24 cellular contexts compared by ENCODE assay signal in the genomic region with DNA sequence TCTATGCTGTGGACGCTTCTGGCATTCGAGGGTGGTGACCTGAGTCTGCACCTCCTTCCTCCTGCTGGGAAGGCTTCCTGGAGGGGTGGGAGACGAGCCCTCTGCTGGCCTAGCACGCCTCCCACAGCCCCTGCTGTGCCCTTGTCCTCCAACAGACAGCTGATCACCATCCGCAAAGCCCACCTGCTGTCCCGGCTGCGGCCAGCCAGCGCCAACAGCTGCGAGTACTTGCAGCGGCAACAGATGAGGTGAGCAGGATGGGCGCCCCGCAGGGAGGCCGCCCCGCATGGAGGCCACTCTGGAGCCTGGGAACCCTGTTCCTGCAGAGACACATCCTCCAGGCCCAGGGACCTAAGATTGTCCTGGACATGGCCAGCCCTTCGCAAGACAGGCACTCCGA. TPM values are rescaled to one million over a fixed set of nuclear protein-coding genes. Genes with fewer than 3 reads are reported as not detected.
DNase-seq lines count a peak whose midpoint lies in the region; ATAC-seq and TF ChIP-seq lines count a peak whose summit lies in the region.
"Had no signal": no experiment of that assay in that cellular context is flagged by ENCODE, and none has a peak within 500 bp of the region (broad histone marks: within the 10 kb centered on the region; RNA-seq: fewer than 3 reads in every experiment).

No MANE protein-coding gene starts in this region.

- no peaks in the 10 kb centered on the region for H3K27me3 ChIP-seq in GM23338 (ENCODE audit: insufficient read depth)
- H3K27me3 ChIP-seq in neural progenitor cell: no peaks in the 10 kb centered on the region
- H3K27me3 ChIP-seq: left lung, upper lobe of right lung had no signal

- H3K27ac ChIP-seq in GM23338 (ENCODE audit: low read depth) (no peak overlapping the region), neural progenitor cell (no peak overlapping the region)
- H3K27ac ChIP-seq: gastrocnemius medialis, HL-60, left lung, sigmoid colon, upper lobe of right lung, VCaP had no signal

- H4K20me1 ChIP-seq in GM23338 (replicated peaks; ENCODE audit: insufficient read depth) (no peaks in the 10 kb centered on the region), neural progenitor cell (ENCODE audit: low read depth) (no peaks in the 10 kb centered on the region)

- H3K36me3 ChIP-seq in GM23338 (ENCODE audit: insufficient read depth): no peaks in the 10 kb centered on the region
- H3K36me3 ChIP-seq in neural progenitor cell: no peaks in the 10 kb centered on the region
- H3K36me3 ChIP-seq: gastrocnemius medialis, left lung, sigmoid colon, upper lobe of right lung had no signal

- peak; percentile 81 for ATAC-seq in GM23338
- ATAC-seq: activated T-cell treated with anti-CD3 and anti-CD28 coated beads, Interleukin-2, amount 50 U/mL, for 4 hours; gastrocnemius medialis; left lung; mucosa of descending colon had no signal

- H3K36me3 Mint-ChIP-seq in GM23338 (ENCODE audit: low read depth) (peaks cover 13% of the 10 kb centered on the region; the same call in 2 of the 3 replicates), neural progenitor cell (peaks cover 1% of the 10 kb centered on the region)
- no peaks in the 10 kb centered on the region for H3K36me3 Mint-ChIP-seq in activated CD4-positive, alpha-beta T cell treated with anti-CD3 and anti-CD28 coated beads, Interleukin-2, amount 10 ng/mL, durations not matched to agents 7 days and 5 days (ENCODE audit: low read depth)
- H3K36me3 Mint-ChIP-seq: activated naive CD4-positive, alpha-beta T cell treated with anti-CD3 and anti-CD28 coated beads, Interleukin-2, amount 50 U/mL, for 24 hours; CD8-positive, alpha-beta memory T cell had no signal

- no peaks in the 10 kb centered on the region for H3K9me2 ChIP-seq in GM23338 (ENCODE audit: insufficient read depth)

- H3K27me3 Mint-ChIP-seq in GM23338 (ENCODE audit: insufficient read depth, low read depth, poor library complexity): peaks cover 14% of the 10 kb centered on the region
- H3K27me3 Mint-ChIP-seq in neural progenitor cell (ENCODE audit: insufficient read depth, low read depth): peaks cover 7% of the 10 kb centered on the region
- H3K27me3 Mint-ChIP-seq in activated CD4-positive, alpha-beta T cell treated with anti-CD3 and anti-CD28 coated beads, Interleukin-2, amount 10 ng/mL, durations not matched to agents 7 days and 5 days: no peaks in the 10 kb centered on the region
- H3K27me3 Mint-ChIP-seq: activated CD4-positive, alpha-beta memory T cell treated with anti-CD3 and anti-CD28 coated beads, Interleukin-2, amount 10 ng/mL, durations not matched to agents 7 days and 5 days; activated naive CD4-positive, alpha-beta T cell treated with anti-CD3 and anti-CD28 coated beads, Interleukin-2, amount 50 U/mL, for 24 hours; CD8-positive, alpha-beta memory T cell had no signal

- no peaks in the 10 kb centered on the region for H3F3A ChIP-seq in GM23338 (replicated peaks; ENCODE audit: low read depth)
- no peaks in the 10 kb centered on the region for H3F3A ChIP-seq in neural progenitor cell (ENCODE audit: low read depth)

- peaks cover 9% of the 10 kb centered on the region for H3K9me3 Mint-ChIP-seq in GM23338
- H3K9me3 Mint-ChIP-seq in neural progenitor cell: peaks cover 2% of the 10 kb centered on the region
- H3K9me3 Mint-ChIP-seq in activated CD4-positive, alpha-beta T cell treated with anti-CD3 and anti-CD28 coated beads, Interleukin-2, amount 10 ng/mL, durations not matched to agents 7 days and 5 days: peaks cover 2% of the 10 kb centered on the region
- H3K9me3 Mint-ChIP-seq: activated CD4-positive, alpha-beta memory T cell treated with anti-CD3 and anti-CD28 coated beads, Interleukin-2, amount 10 ng/mL, durations not matched to agents 7 days and 5 days; activated naive CD4-positive, alpha-beta T cell treated with anti-CD3 and anti-CD28 coated beads, Interleukin-2, amount 50 U/mL, for 24 hours; activated T-cell treated with anti-CD3 and anti-CD28 coated beads, Interleukin-2, amount 50 U/mL, for 4 hours had no signal

- H3K27ac Mint-ChIP-seq in GM23338: peak overlapping the region; percentile 75
- H3K27ac Mint-ChIP-seq in neural progenitor cell: no peak overlapping the region
- H3K27ac Mint-ChIP-seq in activated CD4-positive, alpha-beta T cell treated with anti-CD3 and anti-CD28 coated beads, Interleukin-2, amount 10 ng/mL, durations not matched to agents 7 days and 5 days: no peak overlapping the region
- H3K27ac Mint-ChIP-seq: activated CD4-positive, alpha-beta memory T cell treated with anti-CD3 and anti-CD28 coated beads, Interleukin-2, amount 10 ng/mL, durations not matched to agents 7 days and 5 days; activated naive CD4-positive, alpha-beta T cell treated with anti-CD3 and anti-CD28 coated beads, Interleukin-2, amount 50 U/mL, for 24 hours; CD8-positive, alpha-beta memory T cell had no signal

- peak overlapping the region; percentile 60; the same call in 1 of the 2 replicates for H3K4me2 ChIP-seq in GM23338
- peak overlapping the region; percentile 15 for H3K4me2 ChIP-seq in neural progenitor cell

- no peak for TF ChIP-seq CTCF in GM23338 (conservative IDR thresholded peaks at IDR 0.05; ENCODE audit: low read depth in 2 of 2)
- no peak for TF ChIP-seq CTCF in neural progenitor cell (IDR thresholded peaks at IDR 0.05)

- H3K4me3 ChIP-seq in GM23338: 0 out of 2 replicates have a peak overlapping the region, but pooled peaks have one; percentile 21
- no peak overlapping the region for H3K4me3 ChIP-seq in neural progenitor cell
- H3K4me3 ChIP-seq: gastrocnemius medialis, left lung, mucosa of descending colon, sigmoid colon, upper lobe of right lung had no signal

- H3K4me1 ChIP-seq in GM23338 (ENCODE audit: insufficient read depth): peaks cover 9% of the 10 kb centered on the region
- peaks cover 9% of the 10 kb centered on the region for H3K4me1 ChIP-seq in neural progenitor cell
- H3K4me1 ChIP-seq: gastrocnemius medialis, left lung, sigmoid colon, upper lobe of right lung had no signal

- POLR2A ChIA-PET in activated CD4-positive, alpha-beta T cell treated with anti-CD3 and anti-CD28 coated beads, Interleukin-2, amount 10 ng/mL, durations not matched to agents 7 days and 5 days (lab: Charles Lee): no interaction called here

- no peak overlapping the region for H3K4me3 Mint-ChIP-seq in GM23338
- no peak overlapping the region for H3K4me3 Mint-ChIP-seq in neural progenitor cell
- H3K4me3 Mint-ChIP-seq in activated CD4-positive, alpha-beta T cell treated with anti-CD3 and anti-CD28 coated beads, Interleukin-2, amount 10 ng/mL, durations not matched to agents 7 days and 5 days: no peak overlapping the region
- H3K4me3 Mint-ChIP-seq: activated CD4-positive, alpha-beta memory T cell treated with anti-CD3 and anti-CD28 coated beads, Interleukin-2, amount 10 ng/mL, durations not matched to agents 7 days and 5 days; activated naive CD4-positive, alpha-beta T cell treated with anti-CD3 and anti-CD28 coated beads, Interleukin-2, amount 50 U/mL, for 24 hours; activated T-cell treated with anti-CD3 and anti-CD28 coated beads, Interleukin-2, amount 50 U/mL, for 4 hours; CD8-positive, alpha-beta memory T cell had no signal

- no peak overlapping the region for H3K9ac ChIP-seq in neural progenitor cell

- CTCF ChIA-PET in activated CD4-positive, alpha-beta T cell treated with anti-CD3 and anti-CD28 coated beads, Interleukin-2, amount 10 ng/mL, durations not matched to agents 7 days and 5 days (lab: Charles Lee): interaction anchor here (0.6 to 1.3 kb wide), 2 partner anchors 35 to 106 kb away, joined by 3 read pairs; no protein-coding TSS in a partner anchor

- no peaks in the 10 kb centered on the region for H3K79me2 ChIP-seq in GM23338 (replicated peaks; ENCODE audit: insufficient read depth)
- H3K79me2 ChIP-seq in neural progenitor cell (ENCODE audit: low read depth): no peaks in the 10 kb centered on the region

- DNase-seq in GM23338 (ENCODE audit: low spot score) (peak; percentile 68), NCI-H146 treated with DMSO at 0.1 percent for 48 hours (lab: John Stamatoyannopoulos, UW; ENCODE audit: unreplicated experiment) (peak; percentile 97), brain pericyte (ENCODE audit: low read depth, low spot score) (peak; percentile 80), neural progenitor cell (ENCODE audit: low spot score) (peak; percentile 63), MV-4-11 (lab: John Stamatoyannopoulos, UW) (no peak), NK-92 (lab: John Stamatoyannopoulos, UW; ENCODE audit: unreplicated experiment) (no peak), AG20443 (ENCODE audit: low spot score) (no peak)
- no peak for DNase-seq in activated CD4-positive, alpha-beta T cell treated with anti-CD3 and anti-CD28 coated beads, Interleukin-2, amount 10 ng/mL, durations not matched to agents 7 days and 5 days
- DNase-seq: activated CD4-positive, alpha-beta memory T cell treated with anti-CD3 and anti-CD28 coated beads, Interleukin-2, amount 10 ng/mL, durations not matched to agents 7 days and 5 days; activated T-cell treated with anti-CD3 and anti-CD28 coated beads, Interleukin-2, amount 50 U/mL, for 4 hours; CD8-positive, alpha-beta memory T cell; gastrocnemius medialis; HCEC 1CT; KBM-7; left lung; mucosa of descending colon; NCI-H2171 treated with DMSO at 0.1 percent for 48 hours; occipital lobe; sigmoid colon; stimulated activated CD4-positive, alpha-beta T cell treated with anti-CD3 and anti-CD28 coated beads, Interleukin-2, amount 100 ng/mL, for 48 hours; upper lobe of right lung had no signal

- H2AFZ ChIP-seq in GM23338 (0 out of 2 replicates have a peak overlapping the region, but pooled peaks have one; percentile 18), neural progenitor cell (replicated peaks) (no peak overlapping the region)

- H3K4me1 Mint-ChIP-seq in GM23338: peaks cover 16% of the 10 kb centered on the region
- peaks cover 4% of the 10 kb centered on the region for H3K4me1 Mint-ChIP-seq in neural progenitor cell
- no peaks in the 10 kb centered on the region for H3K4me1 Mint-ChIP-seq in activated CD4-positive, alpha-beta T cell treated with anti-CD3 and anti-CD28 coated beads, Interleukin-2, amount 10 ng/mL, durations not matched to agents 7 days and 5 days
- H3K4me1 Mint-ChIP-seq: activated CD4-positive, alpha-beta memory T cell treated with anti-CD3 and anti-CD28 coated beads, Interleukin-2, amount 10 ng/mL, durations not matched to agents 7 days and 5 days; activated naive CD4-positive, alpha-beta T cell treated with anti-CD3 and anti-CD28 coated beads, Interleukin-2, amount 50 U/mL, for 24 hours; CD8-positive, alpha-beta memory T cell had no signal

- no peaks in the 10 kb centered on the region for H3K9me3 ChIP-seq in neural progenitor cell (ENCODE audit: low read depth)
- H3K9me3 ChIP-seq: mucosa of descending colon, sigmoid colon, upper lobe of right lung had no signal

RNA-seq across cellular contexts. Expression of a gene that starts 21.6 kb away (rescaled TPM):
- total RNA-seq in GM23338 (2014; rRNA removed; shearing (Covaris generic)): 32.2 and 32.8 TPM in 2 replicates
- polyA plus RNA-seq in GM23338 (2016; fragmentation: Nextera tagmentation; extraction: Ambion mirVana): 20.7 and 23.9 TPM in 2 replicates
- total RNA-seq in neural progenitor cell (ENCODE audit: low replicate concordance): 0.97 and 11.9 TPM in 2 replicates
- total RNA-seq in activated CD4-positive, alpha-beta T cell treated with anti-CD3 and anti-CD28 coated beads, Interleukin-2, amount 10 ng/mL, durations not matched to agents 7 days and 5 days: 10 to 100 TPM; 21.5 to 22.2 TPM

RNA-seq across cellular contexts. Expression of a gene that starts 31.6 kb away (rescaled TPM):
- total RNA-seq in GM23338 (2014; rRNA removed; shearing (Covaris generic)): 54.6 and 71.8 TPM in 2 replicates
- 10.5 and 13.1 TPM in 2 replicates for polyA plus RNA-seq in GM23338 (2016; fragmentation: Nextera tagmentation; extraction: Ambion mirVana)
- 17.5 and 22.4 TPM in 2 replicates for total RNA-seq in neural progenitor cell (ENCODE audit: low replicate concordance)
- 10 to 100 TPM; 74.4 to 79.5 TPM for total RNA-seq in activated CD4-positive, alpha-beta T cell treated with anti-CD3 and anti-CD28 coated beads, Interleukin-2, amount 10 ng/mL, durations not matched to agents 7 days and 5 days

RNA-seq across cellular contexts. Expression of a gene that starts 36.9 kb away (rescaled TPM):
- 1.2 and 2.2 TPM in 2 replicates for total RNA-seq in GM23338 (2014; rRNA removed; shearing (Covaris generic))
- 0.09 and 0.37 TPM in 2 replicates for polyA plus RNA-seq in GM23338 (2016; fragmentation: Nextera tagmentation; extraction: Ambion mirVana)
- total RNA-seq in neural progenitor cell (ENCODE audit: low replicate concordance): 0.11 and 0.99 TPM in 2 replicates
- total RNA-seq in activated CD4-positive, alpha-beta T cell treated with anti-CD3 and anti-CD28 coated beads, Interleukin-2, amount 10 ng/mL, durations not matched to agents 7 days and 5 days: under 1 TPM; 0.21 to 0.22 TPM
- total RNA-seq: mucosa of descending colon, occipital lobe had no signal

RNA-seq across cellular contexts. Expression of a gene that starts 54.5 kb away (rescaled TPM):
- 56.3 and 57.6 TPM in 2 replicates for total RNA-seq in GM23338 (2014; rRNA removed; shearing (Covaris generic))
- 38.2 and 39.2 TPM in 2 replicates for polyA plus RNA-seq in GM23338 (2016; fragmentation: Nextera tagmentation; extraction: Ambion mirVana)
- 13.1 and 32.6 TPM in 2 replicates for total RNA-seq in neural progenitor cell (ENCODE audit: low replicate concordance)
- total RNA-seq in activated CD4-positive, alpha-beta T cell treated with anti-CD3 and anti-CD28 coated beads, Interleukin-2, amount 10 ng/mL, durations not matched to agents 7 days and 5 days: 10 to 100 TPM; 44.2 to 45.2 TPM

Comparison
In these comparisons a context has a peak if more than half of its experiments do, and no peak if none do; other contexts are left out.
1. DNase-seq: peak in GM23338 (single experiment), NCI-H146 treated with DMSO at 0.1 percent for 48 hours (single experiment), brain pericyte (single experiment) and neural progenitor cell (single experiment); none in MV-4-11 (single experiment), activated CD4-positive, alpha-beta T cell treated with anti-CD3 and anti-CD28 coated beads, Interleukin-2, amount 10 ng/mL, durations not matched to agents 7 days and 5 days (single experiment), NK-92 (single experiment) and AG20443 (single experiment).